In genomic region chr3:50351318-50351687, GRCh38 we compare ENCODE assay signal across 1 cellular context.
TF ChIP-seq lines count a peak whose summit lies in the region.

No MANE protein-coding gene starts in this region.

TF ChIP-seq in WTC11, 78 proteins besides CTCF, POLR2A, EP300 and RAD21 (continued from another document):
- TF ChIP-seq CBFB (CRISPR knock-in tag; IDR thresholded peaks at IDR 0.05; ENCODE audit: low read depth): no peak
- TF ChIP-seq NFE2L1 (CRISPR knock-in tag; IDR thresholded peaks at IDR 0.05): no peak
- TF ChIP-seq TP53 (CRISPR knock-in tag; IDR thresholded peaks at IDR 0.05): no peak
- TF ChIP-seq FOXJ3 (CRISPR knock-in tag; IDR thresholded peaks at IDR 0.05; ENCODE audit: borderline replicate concordance): no peak
- TF ChIP-seq GABPB1 (CRISPR knock-in tag; IDR thresholded peaks at IDR 0.05): no peak
- TF ChIP-seq ZBTB21 (CRISPR knock-in tag; IDR thresholded peaks at IDR 0.05; ENCODE audit: borderline replicate concordance): no peak
- TF ChIP-seq HMGA2 (CRISPR knock-in tag; IDR thresholded peaks at IDR 0.05): no peak
- TF ChIP-seq SMAD3 (CRISPR knock-in tag; IDR thresholded peaks at IDR 0.05; ENCODE audit: borderline replicate concordance): no peak
- TF ChIP-seq FOXK1 (CRISPR knock-in tag; IDR thresholded peaks at IDR 0.05): no peak
